ENCODE assay signal across 1 cellular context in genomic region chr15:66864871-66865281, GRCh38.
TF ChIP-seq lines count a peak whose summit lies in the region.

No MANE protein-coding gene starts in this region.

TF ChIP-seq in GM23338, 12 proteins besides CTCF, POLR2A, EP300 and RAD21:
- no peak for TF ChIP-seq ZNF331 (CRISPR knock-in tag; IDR thresholded peaks at IDR 0.05; ENCODE audit: low read depth)
- no peak for TF ChIP-seq ZNF114 (CRISPR knock-in tag; IDR thresholded peaks at IDR 0.05)
- TF ChIP-seq JUNB (IDR thresholded peaks at IDR 0.05; ENCODE audit: unreplicated experiment) = no peak
- no peak for TF ChIP-seq REST (IDR thresholded peaks at IDR 0.05; ENCODE audit: unreplicated experiment)
- TF ChIP-seq EZH2 (IDR thresholded peaks at IDR 0.05; ENCODE audit: low read depth, unreplicated experiment) = no peak
- no peak for TF ChIP-seq CREB1 (CRISPR knock-in tag; IDR thresholded peaks at IDR 0.05; ENCODE audit: low read depth)
